ENCODE assay signal across 8 cellular contexts in genomic region chr16:14975418-14976194, GRCh38. TPM values are rescaled to one million over a fixed set of nuclear protein-coding genes. Genes with fewer than 3 reads are reported as not detected.
A peak's percentile ranks its signal among the peaks of the same experiment; 100 is the strongest.
DNase-seq lines count a peak whose midpoint lies in the region; ATAC-seq and TF ChIP-seq lines count a peak whose summit lies in the region.
"Not testable (repeated sequence)": the region's sequence is repeated elsewhere in the genome, so short reads cannot be mapped to it uniquely, and the experiment has no call there.

No MANE protein-coding gene starts in this region.

- CTCF ChIA-PET in PC-3 (lab: Charles Lee): not testable (repeated sequence)

- peaks cover 53% of the 10 kb centered on the region for H3K79me2 ChIP-seq in PC-3 (ENCODE audit: low read length)

- peak overlapping the region; percentile 42 for H3K27ac ChIP-seq in PC-3 (ENCODE audit: low read length)
- H3K27ac ChIP-seq in duodenal mucosa (ENCODE audit: low read depth, low read length): peak overlapping the region; percentile 96
- H3K27ac ChIP-seq in testis: peak overlapping the region; percentile 90 to 98

- intact Hi-C loops in PC-3 (cut with micrococcal nuclease); sciatic nerve (cut with DNase I); testis (cut with DNase I; ENCODE audit: low total_unique reads): not testable (repeated sequence)

- not testable (repeated sequence) for BruUV-seq in PC-3 (replicated peaks; lab: Mats Ljungman, UMichigan)

- POLR2A ChIA-PET in PC-3 (lab: Charles Lee; ENCODE audit: unreplicated experiment): not testable (repeated sequence)

- 2 to 3% methylated on average over 25 to 47 of the region's 47 CpGs for WGBS in testis, 2 donors

- H3K27me3 ChIP-seq in GM06990 (replicated peaks; ENCODE audit: control insufficient read depth, insufficient read depth, low read length); PC-3 (ENCODE audit: low read length); duodenal mucosa (ENCODE audit: control insufficient read depth in 1 of 2, insufficient read depth in 2 of 2, low read length in 2 of 2); testis: not testable (repeated sequence)

- not testable (repeated sequence) for TF ChIP-seq CTCF in GM06990 (IDR thresholded peaks at IDR 0.05; ENCODE audit: insufficient read depth, low read length, poor library complexity, severe bottlenecking); PC-3 (conservative IDR thresholded peaks at IDR 0.05; ENCODE audit: low read depth, low read length)
- TF ChIP-seq CTCF in testis (IDR thresholded peaks at IDR 0.05): peak in 2 of 3 experiments; percentile 19 to 40

- H4K20me1 ChIP-seq in PC-3 (ENCODE audit: low read length): not testable (repeated sequence)

- H3K4me2 ChIP-seq in PC-3 (ENCODE audit: low read length): peak overlapping the region; percentile 87

- H3K4me3 ChIP-seq in GM06990 (replicated peaks; ENCODE audit: low read depth, low read length): peak overlapping the region; percentile 92
- H3K4me3 ChIP-seq in PC-3 (ENCODE audit: low read length): peak overlapping the region; percentile 77
- peak overlapping the region; percentile 77 to 95 for H3K4me3 ChIP-seq in duodenal mucosa (ENCODE audit: low read depth in 1 of 2, low read length in 2 of 2)
- H3K4me3 ChIP-seq in testis: peak overlapping the region; percentile 87 to 96

- ATAC-seq in HG03095 (IDR thresholded peaks at IDR 0.05; ENCODE audit: unreplicated experiment) (peak; percentile 7), PC-3 (peak; percentile 30), sciatic nerve (peak; percentile 55)

- not testable (repeated sequence) for H3K4me1 ChIP-seq in PC-3 (ENCODE audit: insufficient read depth, low read length)
- H3K4me1 ChIP-seq in duodenal mucosa (ENCODE audit: control insufficient read depth in 1 of 2, insufficient read depth in 2 of 2, low read length in 2 of 2) (peaks cover 14 to 35% of the 10 kb centered on the region in 2 donors), testis (peaks cover 11% of the 10 kb centered on the region)

- not testable (repeated sequence) for H3K36me3 ChIP-seq in GM06990 (ENCODE audit: control insufficient read depth, insufficient read depth, low read length); PC-3 (ENCODE audit: low read depth, low read length); duodenal mucosa (ENCODE audit: control insufficient read depth in 1 of 2, insufficient read depth in 2 of 2, low read length in 2 of 2); testis (ENCODE audit: low read depth, missing control alignments)

- H3K9ac ChIP-seq in PC-3 (ENCODE audit: low read length) (peak overlapping the region; percentile 93), duodenal mucosa (ENCODE audit: low read depth in 1 of 2, low read length in 2 of 2) (peak overlapping the region; percentile 65 to 95)

- DNase-seq in GM06990 (ENCODE audit: extremely low read depth, insufficient read length) (peak; percentile 61), PC-3 (peak; percentile 23), kidney tubule cell (ENCODE audit: low spot score) (peak; percentile 53), sciatic nerve (ENCODE audit: low spot score) (peak; percentile 69), testis (peak; percentile 79)
- DNase-seq in activated CD8-positive, alpha-beta memory T cell treated with anti-CD3 and anti-CD28 coated beads, Interleukin-2, amount 50 U/mL, for 48 hours: peak; percentile 78

- H3K9me2 ChIP-seq in PC-3 (replicated peaks; ENCODE audit: low read length): not testable (repeated sequence)

- H3F3A ChIP-seq in PC-3 (ENCODE audit: low read length, unreplicated experiment): not testable (repeated sequence)

- peak overlapping the region; percentile 89 for H2AFZ ChIP-seq in PC-3 (ENCODE audit: low read length)

- TF ChIP-seq POLR2A in testis (IDR thresholded peaks at IDR 0.05): not testable (repeated sequence)

- H3K9me3 ChIP-seq in PC-3 (ENCODE audit: low read length); duodenal mucosa (ENCODE audit: control insufficient read depth in 1 of 2, low read length in 2 of 2); testis: not testable (repeated sequence)

RNA-seq across cellular contexts. Expression of gene PDXDC1, which starts 0.8 kb away (rescaled TPM):
- 62.6 and 75.4 TPM in 2 replicates for total RNA-seq in PC-3 (2014; rRNA removed)
- 58.6 TPM for total RNA-seq in sciatic nerve
- total RNA-seq in testis: 100 to 1,000 TPM; 171 to 247 TPM
- polyA plus RNA-seq in testis (ENCODE audit: insufficient read depth, low read depth, low replicate concordance): 257 TPM

RNA-seq across cellular contexts. Expression of gene NPIPA1, which starts 38.4 kb away (rescaled TPM):
- total RNA-seq in PC-3 (2014; rRNA removed) (10.9 and 16.8 TPM in 2 replicates), sciatic nerve (214 TPM), testis (100 to 1,000 TPM; 169 to 173 TPM)
- polyA plus RNA-seq in testis (ENCODE audit: insufficient read depth, low read depth, low replicate concordance): 170 TPM

Comparison
In these comparisons a context has a peak if more than half of its experiments do, and no peak if none do; other contexts are left out.
1. Peak in every context shown above with its lines: DNase-seq, ATAC-seq, H3K4me3 ChIP-seq and H3K27ac ChIP-seq.
2. DNase-seq: peak in every context shown above with its lines; median percentile 79 in testis; 78 in activated CD8-positive, alpha-beta memory T cell treated with anti-CD3 and anti-CD28 coated beads, Interleukin-2, amount 50 U/mL, for 48 hours; 69 in sciatic nerve; 61 in GM06990; 53 in kidney tubule cell; 23 in PC-3.
3. H3K27ac ChIP-seq: peak in every context shown above with its lines; median percentile 96 in duodenal mucosa; 94 in testis; 42 in PC-3.